Comparison of ENCODE assay signal across 26 cellular contexts in genomic region chr11:123527947-123528346, GRCh38.
"Had no signal": no experiment of that assay in that cellular context is flagged by ENCODE, and none has a peak within 500 bp of the region (broad histone marks: within the 10 kb centered on the region; RNA-seq: fewer than 3 reads in every experiment).

No MANE protein-coding gene starts in this region.

- ATAC-seq: activated naive CD4-positive, alpha-beta T cell treated with anti-CD3 and anti-CD28 coated beads, Interleukin-2, amount 50 U/mL, for 72 hours; activated T-cell treated with anti-CD3 and anti-CD28 coated beads, Interleukin-2, amount 50 U/mL, for 72 hours; esophagus mucosa; gastrocnemius medialis; heart right ventricle; T-helper 17 cell had no signal

- DNase-seq: activated CD4-positive, alpha-beta memory T cell treated with anti-CD3 and anti-CD28 coated beads, Interleukin-2, amount 10 ng/mL, durations not matched to agents 7 days and 5 days; activated CD4-positive, alpha-beta T cell treated with anti-CD3 and anti-CD28 coated beads for 1 hour; activated CD4-positive, alpha-beta T cell treated with anti-CD3 and anti-CD28 coated beads for 4 hours; activated CD4-positive, alpha-beta T cell treated with anti-CD3 and anti-CD28 coated beads, Interleukin-2, amount 10 ng/mL, durations not matched to agents 7 days and 5 days; activated CD4-positive, alpha-beta T cell treated with anti-CD3 and anti-CD28 coated beads, Interleukin-2, amount 50 U/mL, for 4 hours; activated CD8-positive, alpha-beta memory T cell treated with anti-CD3 and anti-CD28 coated beads, Interleukin-2, amount 50 U/mL, for 48 hours; activated gamma-delta T cell; activated naive CD4-positive, alpha-beta T cell; activated naive CD4-positive, alpha-beta T cell treated with anti-CD3 and anti-CD28 coated beads, Interleukin-2, amount 10 ng/mL, durations not matched to agents 7 days and 5 days; activated naive CD8-positive, alpha-beta T cell treated with anti-CD3 and anti-CD28 coated beads, Interleukin-2, amount 10 ng/mL, durations not matched to agents 7 days and 5 days; activated T-cell treated with anti-CD3 and anti-CD28 coated beads for 4 hours; activated T-cell treated with anti-CD3 and anti-CD28 coated beads, Interleukin-2, amount 50 U/mL, for 24 hours; activated T-cell treated with anti-CD3 and anti-CD28 coated beads, Interleukin-2, amount 50 U/mL, for 72 hours; cerebellar nuclear complex; colonic mucosa; effector memory CD4-positive, alpha-beta T cell; endodermal cell; foreskin fibroblast; gastrocnemius medialis; heart right ventricle; T-helper 1 cell; T-helper 17 cell; T1000 had no signal

- H3K27ac ChIP-seq: colonic mucosa, gastrocnemius medialis, heart right ventricle had no signal

- H3K4me1 Mint-ChIP-seq: activated naive CD8-positive, alpha-beta T cell treated with anti-CD3 and anti-CD28 coated beads, Interleukin-2, amount 10 ng/mL, durations not matched to agents 7 days and 5 days had no signal

- H3K9me3 ChIP-seq: colonic mucosa, gastrocnemius medialis, heart right ventricle had no signal

- H3K4me3 Mint-ChIP-seq: activated CD4-positive, alpha-beta memory T cell treated with anti-CD3 and anti-CD28 coated beads, Interleukin-2, amount 10 ng/mL, durations not matched to agents 7 days and 5 days; activated CD4-positive, alpha-beta T cell treated with anti-CD3 and anti-CD28 coated beads, Interleukin-2, amount 10 ng/mL, durations not matched to agents 7 days and 5 days; activated naive CD4-positive, alpha-beta T cell treated with anti-CD3 and anti-CD28 coated beads, Interleukin-2, amount 10 ng/mL, durations not matched to agents 7 days and 5 days; activated naive CD8-positive, alpha-beta T cell treated with anti-CD3 and anti-CD28 coated beads, Interleukin-2, amount 10 ng/mL, durations not matched to agents 7 days and 5 days; activated T-cell treated with anti-CD3 and anti-CD28 coated beads, Interleukin-2, amount 50 U/mL, for 24 hours; activated T-cell treated with anti-CD3 and anti-CD28 coated beads, Interleukin-2, amount 50 U/mL, for 72 hours; endodermal cell; T-helper 17 cell; T-helper 2 cell treated with Interferon-gamma antibody and Interleukin-4, amounts not matched to agents 5 μg/mL and 100 μg/mL, for 36 hours had no signal

- H3K27me3 Mint-ChIP-seq: activated CD4-positive, alpha-beta memory T cell treated with anti-CD3 and anti-CD28 coated beads, Interleukin-2, amount 10 ng/mL, durations not matched to agents 7 days and 5 days; activated CD4-positive, alpha-beta T cell treated with anti-CD3 and anti-CD28 coated beads, Interleukin-2, amount 10 ng/mL, durations not matched to agents 7 days and 5 days; activated naive CD4-positive, alpha-beta T cell treated with anti-CD3 and anti-CD28 coated beads, Interleukin-2, amount 10 ng/mL, durations not matched to agents 7 days and 5 days; activated naive CD8-positive, alpha-beta T cell treated with anti-CD3 and anti-CD28 coated beads, Interleukin-2, amount 10 ng/mL, durations not matched to agents 7 days and 5 days; activated T-cell treated with anti-CD3 and anti-CD28 coated beads, Interleukin-2, amount 50 U/mL, for 24 hours; T-helper 17 cell had no signal

- H3K9me3 Mint-ChIP-seq: activated CD4-positive, alpha-beta memory T cell treated with anti-CD3 and anti-CD28 coated beads, Interleukin-2, amount 10 ng/mL, durations not matched to agents 7 days and 5 days; activated CD4-positive, alpha-beta T cell treated with anti-CD3 and anti-CD28 coated beads, Interleukin-2, amount 10 ng/mL, durations not matched to agents 7 days and 5 days; activated naive CD4-positive, alpha-beta T cell treated with anti-CD3 and anti-CD28 coated beads, Interleukin-2, amount 10 ng/mL, durations not matched to agents 7 days and 5 days; activated naive CD4-positive, alpha-beta T cell treated with anti-CD3 and anti-CD28 coated beads, Interleukin-2, amount 50 U/mL, for 72 hours; activated naive CD8-positive, alpha-beta T cell treated with anti-CD3 and anti-CD28 coated beads, Interleukin-2, amount 10 ng/mL, durations not matched to agents 7 days and 5 days; activated T-cell treated with anti-CD3 and anti-CD28 coated beads, Interleukin-2, amount 50 U/mL, for 24 hours; activated T-cell treated with anti-CD3 and anti-CD28 coated beads, Interleukin-2, amount 50 U/mL, for 72 hours; endodermal cell; T-helper 2 cell treated with Interferon-gamma antibody and Interleukin-4, amounts not matched to agents 5 μg/mL and 100 μg/mL, for 36 hours had no signal

- H3K27ac Mint-ChIP-seq: activated CD4-positive, alpha-beta memory T cell treated with anti-CD3 and anti-CD28 coated beads, Interleukin-2, amount 10 ng/mL, durations not matched to agents 7 days and 5 days; activated CD4-positive, alpha-beta T cell treated with anti-CD3 and anti-CD28 coated beads, Interleukin-2, amount 10 ng/mL, durations not matched to agents 7 days and 5 days; activated naive CD4-positive, alpha-beta T cell treated with anti-CD3 and anti-CD28 coated beads, Interleukin-2, amount 10 ng/mL, durations not matched to agents 7 days and 5 days; activated naive CD8-positive, alpha-beta T cell treated with anti-CD3 and anti-CD28 coated beads, Interleukin-2, amount 10 ng/mL, durations not matched to agents 7 days and 5 days; activated T-cell treated with anti-CD3 and anti-CD28 coated beads, Interleukin-2, amount 50 U/mL, for 24 hours; activated T-cell treated with anti-CD3 and anti-CD28 coated beads, Interleukin-2, amount 50 U/mL, for 72 hours; endodermal cell; T-helper 17 cell; T-helper 2 cell treated with Interferon-gamma antibody and Interleukin-4, amounts not matched to agents 5 μg/mL and 100 μg/mL, for 36 hours had no signal

- H3K27me3 ChIP-seq: colonic mucosa had no signal

- H3K4me1 ChIP-seq: colonic mucosa had no signal

- H3K36me3 ChIP-seq: colonic mucosa, gastrocnemius medialis, heart right ventricle had no signal

- H3K4me3 ChIP-seq: colonic mucosa, gastrocnemius medialis, heart right ventricle had no signal

- H3K36me3 Mint-ChIP-seq: activated naive CD4-positive, alpha-beta T cell treated with anti-CD3 and anti-CD28 coated beads, Interleukin-2, amount 10 ng/mL, durations not matched to agents 7 days and 5 days; activated naive CD4-positive, alpha-beta T cell treated with anti-CD3 and anti-CD28 coated beads, Interleukin-2, amount 50 U/mL, for 72 hours; activated naive CD8-positive, alpha-beta T cell treated with anti-CD3 and anti-CD28 coated beads, Interleukin-2, amount 10 ng/mL, durations not matched to agents 7 days and 5 days had no signal
